In the genomic region with DNA sequence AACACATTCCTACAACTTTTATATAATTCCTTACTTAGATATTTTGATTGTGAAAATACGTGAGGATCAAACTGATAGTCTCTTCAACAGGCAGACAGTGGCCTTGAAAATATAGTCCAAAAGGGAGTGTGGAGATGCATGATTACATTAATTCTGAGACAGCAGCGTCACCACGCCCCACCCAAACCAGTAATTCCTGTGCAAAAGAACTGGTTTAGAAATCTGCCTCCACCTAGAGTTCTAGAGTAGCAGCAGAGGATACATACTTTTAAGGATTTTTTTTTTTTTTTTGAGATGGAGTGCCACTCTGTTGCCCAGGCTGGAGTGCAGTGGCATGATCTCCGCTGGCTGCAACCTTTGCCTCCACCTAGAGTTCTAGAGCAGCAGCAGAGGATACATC, we compare ENCODE assay signal across 18 cellular contexts. TPM values are rescaled to one million over a fixed set of nuclear protein-coding genes. Genes with fewer than 3 reads are reported as not detected.
DNase-seq lines count a peak whose midpoint lies in the region; ATAC-seq, FAIRE-seq and TF ChIP-seq lines count a peak whose summit lies in the region.
"Had no signal": no experiment of that assay in that cellular context is flagged by ENCODE, and none has a peak within 500 bp of the region (broad histone marks: within the 10 kb centered on the region; RNA-seq: fewer than 3 reads in every experiment).

No MANE protein-coding gene starts in this region.

- H3K4me3 ChIP-seq in Loucy (ENCODE audit: low read length, poor library complexity, severe bottlenecking) = no peak overlapping the region
- H3K4me3 ChIP-seq in endodermal cell (ENCODE audit: low read length) = no peak overlapping the region
- no peak overlapping the region for H3K4me3 ChIP-seq in neuronal stem cell (ENCODE audit: low read length in 2 of 2)
- H3K4me3 ChIP-seq: colonic mucosa had no signal

- no peak overlapping the region for H3K23ac ChIP-seq in neuronal stem cell (ENCODE audit: low read depth, low read length, poor library complexity)

- no peaks in the 10 kb centered on the region for H3K9me2 ChIP-seq in Loucy (replicated peaks; ENCODE audit: low read depth, low read length)

- H3K27me3 ChIP-seq in Loucy (ENCODE audit: insufficient read depth, low read length, poor library complexity, severe bottlenecking) (no peaks in the 10 kb centered on the region), endodermal cell (ENCODE audit: control insufficient read depth, insufficient read depth, low read length, poor library complexity, severe bottlenecking) (no peaks in the 10 kb centered on the region), neuronal stem cell (ENCODE audit: control insufficient read depth in 3 of 3, insufficient read depth in 3 of 3, low read depth in 1 of 3, low read length in 3 of 3) (peaks cover 0 to 39% (median 2%) of the 10 kb centered on the region in 3 experiments)
- H3K27me3 ChIP-seq: colonic mucosa had no signal

- H3K4me1 Mint-ChIP-seq in Calu3 (ENCODE audit: low read depth, unreplicated experiment) (no peaks in the 10 kb centered on the region), endodermal cell (peaks cover 28% of the 10 kb centered on the region), neural crest cell (peaks cover 30% of the 10 kb centered on the region)

- peaks cover 28% of the 10 kb centered on the region for H3K79me2 ChIP-seq in Loucy (ENCODE audit: insufficient read depth, low read length)

- no peak overlapping the region for H4K8ac ChIP-seq in neuronal stem cell (ENCODE audit: low read depth, low read length)

- no peak overlapping the region for H2AK5ac ChIP-seq in neuronal stem cell (ENCODE audit: low read depth, low read length)

- CTCF ChIA-PET in Calu3 (lab: Charles Lee) = no interaction called here

- no peak overlapping the region for H3K27ac ChIP-seq in endodermal cell (ENCODE audit: low read depth, low read length)
- H3K27ac ChIP-seq in neuronal stem cell (replicated peaks; ENCODE audit: low read length) = no peak overlapping the region
- H3K27ac ChIP-seq: colonic mucosa, parathyroid adenoma had no signal

- H2AFZ ChIP-seq in Loucy (ENCODE audit: low read length) = no peak overlapping the region
- H2AFZ ChIP-seq in neuronal stem cell (ENCODE audit: low read length) = no peak overlapping the region
- H2AFZ ChIP-seq: parathyroid adenoma had no signal

- WGBS in endodermal cell (ENCODE audit: insufficient coverage in 1 of 2, insufficient read length in 1 of 2), 2 experiments = 95 to 100% methylated on average over 3 to 4 of the region's 4 CpGs
- WGBS in neuronal stem cell (ENCODE audit: extremely low coverage in 2 of 2, insufficient read length in 2 of 2, insufficient replicate concordance in 1 of 2), 2 donors = no CpG with 5 or more reads among the region's 4 CpGs

- H3K9me3 Mint-ChIP-seq in Calu3 (ENCODE audit: low read depth, unreplicated experiment) = no peaks in the 10 kb centered on the region
- H3K9me3 Mint-ChIP-seq in endodermal cell = no peaks in the 10 kb centered on the region
- no peaks in the 10 kb centered on the region for H3K9me3 Mint-ChIP-seq in neural crest cell
- H3K9me3 Mint-ChIP-seq: HFFc6 had no signal

- H2BK15ac ChIP-seq in neuronal stem cell (ENCODE audit: low read length) = no peak overlapping the region

- H3K27ac Mint-ChIP-seq in Calu3 (ENCODE audit: unreplicated experiment) = no peak overlapping the region
- H3K27ac Mint-ChIP-seq in endodermal cell = no peak overlapping the region
- no peak overlapping the region for H3K27ac Mint-ChIP-seq in neural crest cell (ENCODE audit: unreplicated experiment)

- no peaks in the 10 kb centered on the region; the same call in 1 of the 2 replicates for H3F3A ChIP-seq in Loucy (ENCODE audit: low read depth)

- FAIRE-seq in frontal cortex (lab: Jason Lieb, UNC) = no peak

- no peaks in the 10 kb centered on the region for H3K79me1 ChIP-seq in neuronal stem cell (ENCODE audit: low read depth, low read length)

- intact Hi-C loops in Calu3 (cut with micrococcal nuclease; ENCODE audit: unreplicated experiment) = no loop called here

- no peak for TF ChIP-seq CTCF in Calu3 (IDR thresholded peaks at IDR 0.05; ENCODE audit: unreplicated experiment)
- 0 out of 2 replicates have a peak, but pooled peaks have one; percentile 10 for TF ChIP-seq CTCF in Loucy (conservative IDR thresholded peaks at IDR 0.05; ENCODE audit: low read length)
- TF ChIP-seq CTCF in endodermal cell (conservative IDR thresholded peaks at IDR 0.05) = no peak
- TF ChIP-seq CTCF in neural crest cell (conservative IDR thresholded peaks at IDR 0.05) = peak; percentile 31

- no peak overlapping the region for H2BK5ac ChIP-seq in neuronal stem cell (ENCODE audit: low read length)

- H3K36me3 ChIP-seq in Loucy (ENCODE audit: insufficient read depth, low read length) (no peaks in the 10 kb centered on the region), endodermal cell (ENCODE audit: control insufficient read depth, insufficient read depth, low read length) (peaks cover 12% of the 10 kb centered on the region), neuronal stem cell (replicated peaks in 1 of 2; ENCODE audit: control insufficient read depth in 2 of 2, insufficient read depth in 2 of 2, low read length in 2 of 2) (peaks cover 0 to 19% of the 10 kb centered on the region in 2 donors)
- H3K36me3 ChIP-seq: colonic mucosa had no signal

- H3K9me3 ChIP-seq in Loucy (ENCODE audit: insufficient read depth, low read depth, low read length) (no peaks in the 10 kb centered on the region), endodermal cell (ENCODE audit: control insufficient read depth, low read length) (no peaks in the 10 kb centered on the region), neuronal stem cell (replicated peaks in 1 of 2; ENCODE audit: control insufficient read depth in 2 of 2, insufficient read depth in 1 of 2, low read depth in 1 of 2, low read length in 2 of 2) (no peaks in the 10 kb centered on the region)
- H3K9me3 ChIP-seq: colonic mucosa, left ventricle myocardium inferior had no signal

- H3K27me3 Mint-ChIP-seq in Calu3 (ENCODE audit: unreplicated experiment) (no peaks in the 10 kb centered on the region), endodermal cell (ENCODE audit: insufficient read depth) (peaks cover 7% of the 10 kb centered on the region), neural crest cell (ENCODE audit: low read depth) (peaks cover 16% of the 10 kb centered on the region)

- no TSS peak for BruUV-seq in Calu3 (replicated peaks; lab: Mats Ljungman, UMichigan)

- no peak overlapping the region for H2BK12ac ChIP-seq in neuronal stem cell (ENCODE audit: low read length)

- H2BK120ac ChIP-seq in neuronal stem cell (ENCODE audit: low read depth, low read length) = no peak overlapping the region

- no peak overlapping the region for H3K4me3 Mint-ChIP-seq in Calu3 (ENCODE audit: low read depth, unreplicated experiment)
- H3K4me3 Mint-ChIP-seq in endodermal cell = peak overlapping the region; percentile 88
- peak overlapping the region; percentile 97 for H3K4me3 Mint-ChIP-seq in neural crest cell

- H4K20me1 ChIP-seq in Loucy (ENCODE audit: insufficient read depth, low read length, poor library complexity, severe bottlenecking) = peaks cover 28% of the 10 kb centered on the region

- H3K4me1 ChIP-seq in Loucy (ENCODE audit: insufficient read depth, low read length, poor library complexity, severe bottlenecking) (peaks cover 28% of the 10 kb centered on the region), endodermal cell (ENCODE audit: control insufficient read depth, insufficient read depth, low read length) (peaks cover 7% of the 10 kb centered on the region), neuronal stem cell (ENCODE audit: control insufficient read depth in 2 of 2, insufficient read depth in 1 of 2, low read depth in 1 of 2, low read length in 2 of 2) (no peaks in the 10 kb centered on the region)

- H3K36me3 Mint-ChIP-seq in Calu3 (ENCODE audit: insufficient read depth, unreplicated experiment) (peaks cover 26% of the 10 kb centered on the region), endodermal cell (ENCODE audit: low read depth) (peaks cover 14% of the 10 kb centered on the region), neural crest cell (ENCODE audit: low read depth) (no peaks in the 10 kb centered on the region)

- H3K4me2 ChIP-seq in Loucy (ENCODE audit: low read depth, low read length, poor library complexity, severe bottlenecking) (peak overlapping the region; percentile 94), neuronal stem cell (ENCODE audit: insufficient read depth, low read length, poor library complexity, severe bottlenecking) (no peak overlapping the region)

- H3K9ac ChIP-seq in Loucy (ENCODE audit: low read depth, low read length, poor library complexity, severe bottlenecking) (no peak overlapping the region), endodermal cell (ENCODE audit: extremely low read depth, low read length, poor library complexity, severe bottlenecking) (no peak overlapping the region), neuronal stem cell (ENCODE audit: low read depth, low read length, poor library complexity) (no peak overlapping the region)
- H3K9ac ChIP-seq: parathyroid adenoma had no signal

- H3K18ac ChIP-seq in neuronal stem cell (ENCODE audit: low read length) = no peak overlapping the region

- H3K4ac ChIP-seq in neuronal stem cell (ENCODE audit: low read length) = no peak overlapping the region

- ATAC-seq in HG02759 (IDR thresholded peaks at IDR 0.05; ENCODE audit: unreplicated experiment) = no peak

- DNase-seq in Calu3 = peak; percentile 28
- no peak for DNase-seq in endodermal cell
- no peak for DNase-seq in neural crest cell (ENCODE audit: low read depth, low spot score)
- no peak for DNase-seq in GM03348 (ENCODE audit: low spot score)
- DNase-seq in neuronal stem cell (ENCODE audit: low spot score) = no peak
- no peak for DNase-seq in frontal cortex (ENCODE audit: low spot score in 2 of 2)
- DNase-seq: activated CD4-positive, alpha-beta T cell treated with anti-CD3 and anti-CD28 coated beads for 48 hours; activated naive CD4-positive, alpha-beta T cell treated with anti-CD3 and anti-CD28 coated beads, Interleukin-2, amount 50 U/mL, for 16 hours; AML-193; colonic mucosa; HFFc6; left ventricle myocardium inferior; NCI-H1105 treated with DMSO at 0.1 percent for 48 hours; NCI-H524 treated with DMSO at 0.1 percent for 48 hours; stimulated activated CD4-positive, alpha-beta T cell treated with anti-CD3 and anti-CD28 coated beads, Interleukin-2, amount 100 ng/mL, for 48 hours had no signal

- no peak overlapping the region for H4K91ac ChIP-seq in neuronal stem cell (ENCODE audit: low read depth, low read length, poor library complexity)

- no peak overlapping the region for H3K14ac ChIP-seq in neuronal stem cell (ENCODE audit: low read length)

RNA-seq across cellular contexts. Expression of gene TUT7, which starts 1.6 kb away (rescaled TPM):
- total RNA-seq in Calu3 (2022) = 16.2 and 21.4 TPM in 2 replicates
- 10 to 100 TPM; 25.8 to 38.3 TPM for total RNA-seq in endodermal cell
- 14.5 TPM for polyA plus RNA-seq in endodermal cell (2013, experiment 1 of 2)
- 19.5 TPM for polyA plus RNA-seq in endodermal cell (2013, experiment 2 of 2)
- total RNA-seq in neural crest cell = 16.9 and 17.9 TPM in 2 replicates
- polyA plus RNA-seq in neuronal stem cell (2013, experiment 1 of 2) = 10.3 TPM
- 10.9 TPM for polyA plus RNA-seq in neuronal stem cell (2013, experiment 2 of 2)
- 31.0 TPM for total RNA-seq in frontal cortex

Comparison
In these comparisons a context has a peak if more than half of its experiments do, and no peak if none do; other contexts are left out.
1. CTCF ChIP-seq: peak in Loucy (single experiment) and neural crest cell (single experiment); none in Calu3 (single experiment) and endodermal cell (single experiment).